ENCODE assay signal across 14 cellular contexts in genomic region chr6:154479388-154480143, GRCh38. TPM values are rescaled to one million over a fixed set of nuclear protein-coding genes. Genes with fewer than 3 reads are reported as not detected.
DNase-seq lines count a peak whose midpoint lies in the region; ATAC-seq, FAIRE-seq and TF ChIP-seq lines count a peak whose summit lies in the region.
"Had no signal": no experiment of that assay in that cellular context is flagged by ENCODE, and none has a peak within 500 bp of the region (broad histone marks: within the 10 kb centered on the region; RNA-seq: fewer than 3 reads in every experiment).

No MANE protein-coding gene starts in this region.

- H3K4me3 ChIP-seq in AG04450 (ENCODE audit: low read depth, low read length) (peak overlapping the region; percentile 53), HAP-1 (no peak overlapping the region)
- H3K4me3 ChIP-seq: right atrium auricular region had no signal

- H3K9me3 ChIP-seq in AG04450 (ENCODE audit: control insufficient read depth, insufficient read depth, low read length): no peaks in the 10 kb centered on the region
- no peaks in the 10 kb centered on the region for H3K9me3 ChIP-seq in HAP-1
- H3K9me3 ChIP-seq: right atrium auricular region had no signal

- H3K27me3 ChIP-seq in AG04450 (ENCODE audit: control insufficient read depth, insufficient read depth, low read length) (no peaks in the 10 kb centered on the region), HAP-1 (ENCODE audit: low read depth) (no peaks in the 10 kb centered on the region)
- H3K27me3 ChIP-seq: right atrium auricular region had no signal

- peak; percentile 40 for FAIRE-seq in RCC 7860 (lab: Jason Lieb, UNC)
- FAIRE-seq: endometrium had no signal

- no peak for TF ChIP-seq CTCF in AG04450 (IDR thresholded peaks at IDR 0.05; ENCODE audit: low read depth, low read length)

- DNase-seq in AG04450 (ENCODE audit: low read depth, low spot score): peak; percentile 37
- peak; percentile 43 for DNase-seq in RCC 7860 (ENCODE audit: low spot score)
- peak; percentile 81 for DNase-seq in fibroblast of gingiva (ENCODE audit: low read depth)
- peak; percentile 29 for DNase-seq in posterior vena cava (ENCODE audit: low spot score)
- DNase-seq in HAP-1 (ENCODE audit: low spot score in 2 of 2): no peak
- DNase-seq in activated CD4-positive, alpha-beta T cell treated with anti-CD3 and anti-CD28 coated beads for 36 hours: no peak
- no peak for DNase-seq in NCI-H524 (lab: John Stamatoyannopoulos, UW)
- DNase-seq: activated CD4-positive, CD25-positive, alpha-beta regulatory T cell treated with anti-CD3 and anti-CD28 coated beads, Interleukin-2, amount 50 U/mL, for 72 hours; activated gamma-delta T cell treated with Interleukin-2 at 50 U/mL for 16 hours; NCI-H1930 had no signal

- H3K9me3 Mint-ChIP-seq in activated CD4-positive, alpha-beta T cell treated with anti-CD3 and anti-CD28 coated beads for 36 hours (ENCODE audit: low read depth): no peaks in the 10 kb centered on the region

- intact Hi-C loops in posterior vena cava (cut with DNase I): no loop called here
- intact Hi-C loops in activated CD4-positive, alpha-beta T cell treated with anti-CD3 and anti-CD28 coated beads for 36 hours (cut with DNase I, micrococcal nuclease): no loop called here

- CTCF ChIA-PET in AG04450 (lab: Charles Lee): interaction anchor here (0.6 to 2.4 kb wide), 3 partner anchors 21 to 331 kb away, joined by 3 to 9 read pairs (median 3); no protein-coding TSS in a partner anchor
- CTCF ChIA-PET in activated CD4-positive, alpha-beta T cell treated with anti-CD3 and anti-CD28 coated beads for 36 hours (lab: Charles Lee): no interaction called here

- H3K36me3 Mint-ChIP-seq in activated CD4-positive, alpha-beta T cell treated with anti-CD3 and anti-CD28 coated beads for 36 hours (ENCODE audit: low read depth): no peaks in the 10 kb centered on the region

- no peaks in the 10 kb centered on the region for H3K36me3 ChIP-seq in HAP-1 (replicated peaks)
- H3K36me3 ChIP-seq: right atrium auricular region had no signal

- H3K27ac Mint-ChIP-seq in activated CD4-positive, alpha-beta T cell treated with anti-CD3 and anti-CD28 coated beads for 36 hours: no peak overlapping the region

- no peaks in the 10 kb centered on the region for H3K4me1 Mint-ChIP-seq in activated CD4-positive, alpha-beta T cell treated with anti-CD3 and anti-CD28 coated beads for 36 hours

- H3K27ac ChIP-seq in AG04450 (ENCODE audit: low read depth, low read length): peak overlapping the region; percentile 86
- H3K27ac ChIP-seq: C4-2B had no signal

- no peak for ATAC-seq in activated CD4-positive, alpha-beta T cell treated with anti-CD3 and anti-CD28 coated beads for 36 hours
- no peak for ATAC-seq in HG02852 (IDR thresholded peaks at IDR 0.05; ENCODE audit: unreplicated experiment)

- H3K27me3 Mint-ChIP-seq in activated CD4-positive, alpha-beta T cell treated with anti-CD3 and anti-CD28 coated beads for 36 hours: no peaks in the 10 kb centered on the region

- POLR2A ChIA-PET in AG04450 (lab: Yijun Ruan, JAX): interaction anchor here (0.5 to 1.5 kb wide), 3 partner anchors 31 to 176 kb away, joined by 4 to 14 read pairs (median 4); partner anchors contain the start of gene CNKSR3
- POLR2A ChIA-PET in activated CD4-positive, alpha-beta T cell treated with anti-CD3 and anti-CD28 coated beads for 36 hours (lab: Charles Lee): no interaction called here

- in situ Hi-C loops in HAP-1 (cut with MboI; ENCODE audit: low sequenced_read_pairs): no loop called here

- peaks cover 23% of the 10 kb centered on the region for H3K4me1 ChIP-seq in HAP-1

- no peak overlapping the region for H3K4me3 Mint-ChIP-seq in activated CD4-positive, alpha-beta T cell treated with anti-CD3 and anti-CD28 coated beads for 36 hours

RNA-seq across cellular contexts. Expression of gene CNKSR3, which starts 30.9 kb away (rescaled TPM):
- 8.6 and 10.1 TPM in 2 replicates for polyA plus RNA-seq in AG04450 (2011; rRNA removed)
- 13.7 and 16.9 TPM in 2 replicates for polyA minus RNA-seq in AG04450 (2011; rRNA and poly(A)+ RNA removed)
- total RNA-seq in posterior vena cava: 10 to 100 TPM; 13.0 to 14.3 TPM
- total RNA-seq in activated CD4-positive, alpha-beta T cell treated with anti-CD3 and anti-CD28 coated beads for 36 hours: under 1 TPM; 0.34 to 0.58 TPM

Comparison
In these comparisons a context has a peak if more than half of its experiments do, and no peak if none do; other contexts are left out.
1. DNase-seq: peak in AG04450 (single experiment), RCC 7860 (single experiment), fibroblast of gingiva (single experiment) and posterior vena cava (single experiment); none in HAP-1 (0 of 2), activated CD4-positive, alpha-beta T cell treated with anti-CD3 and anti-CD28 coated beads for 36 hours (single experiment) and NCI-H524 (0 of 2).
2. RNA of gene CNKSR3, which starts 30.9 kb away (total RNA-seq): 13.0 to 14.3 TPM in posterior vena cava; 0.34 to 0.58 TPM in activated CD4-positive, alpha-beta T cell treated with anti-CD3 and anti-CD28 coated beads for 36 hours; every median in the first group is over 4 times any median in the second.